Comparison of ENCODE assay signal across 1 cellular context in genomic region chr11:120630100-120630499, GRCh38.
TF ChIP-seq lines count a peak whose summit lies in the region.

No MANE protein-coding gene starts in this region.

TF ChIP-seq in GM12878, 131 proteins besides CTCF, POLR2A, EP300 and RAD21 (continued from another document):
- TF ChIP-seq, protein P1, sequence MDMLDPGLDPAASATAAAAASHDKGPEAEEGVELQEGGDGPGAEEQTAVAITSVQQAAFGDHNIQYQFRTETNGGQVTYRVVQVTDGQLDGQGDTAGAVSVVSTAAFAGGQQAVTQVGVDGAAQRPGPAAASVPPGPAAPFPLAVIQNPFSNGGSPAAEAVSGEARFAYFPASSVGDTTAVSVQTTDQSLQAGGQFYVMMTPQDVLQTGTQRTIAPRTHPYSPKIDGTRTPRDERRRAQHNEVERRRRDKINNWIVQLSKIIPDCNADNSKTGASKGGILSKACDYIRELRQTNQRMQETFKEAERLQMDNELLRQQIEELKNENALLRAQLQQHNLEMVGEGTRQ (IDR thresholded peaks at IDR 0.05; ENCODE audit: borderline replicate concordance, low read depth, low read length) = no peak
- TF ChIP-seq, protein P2, sequence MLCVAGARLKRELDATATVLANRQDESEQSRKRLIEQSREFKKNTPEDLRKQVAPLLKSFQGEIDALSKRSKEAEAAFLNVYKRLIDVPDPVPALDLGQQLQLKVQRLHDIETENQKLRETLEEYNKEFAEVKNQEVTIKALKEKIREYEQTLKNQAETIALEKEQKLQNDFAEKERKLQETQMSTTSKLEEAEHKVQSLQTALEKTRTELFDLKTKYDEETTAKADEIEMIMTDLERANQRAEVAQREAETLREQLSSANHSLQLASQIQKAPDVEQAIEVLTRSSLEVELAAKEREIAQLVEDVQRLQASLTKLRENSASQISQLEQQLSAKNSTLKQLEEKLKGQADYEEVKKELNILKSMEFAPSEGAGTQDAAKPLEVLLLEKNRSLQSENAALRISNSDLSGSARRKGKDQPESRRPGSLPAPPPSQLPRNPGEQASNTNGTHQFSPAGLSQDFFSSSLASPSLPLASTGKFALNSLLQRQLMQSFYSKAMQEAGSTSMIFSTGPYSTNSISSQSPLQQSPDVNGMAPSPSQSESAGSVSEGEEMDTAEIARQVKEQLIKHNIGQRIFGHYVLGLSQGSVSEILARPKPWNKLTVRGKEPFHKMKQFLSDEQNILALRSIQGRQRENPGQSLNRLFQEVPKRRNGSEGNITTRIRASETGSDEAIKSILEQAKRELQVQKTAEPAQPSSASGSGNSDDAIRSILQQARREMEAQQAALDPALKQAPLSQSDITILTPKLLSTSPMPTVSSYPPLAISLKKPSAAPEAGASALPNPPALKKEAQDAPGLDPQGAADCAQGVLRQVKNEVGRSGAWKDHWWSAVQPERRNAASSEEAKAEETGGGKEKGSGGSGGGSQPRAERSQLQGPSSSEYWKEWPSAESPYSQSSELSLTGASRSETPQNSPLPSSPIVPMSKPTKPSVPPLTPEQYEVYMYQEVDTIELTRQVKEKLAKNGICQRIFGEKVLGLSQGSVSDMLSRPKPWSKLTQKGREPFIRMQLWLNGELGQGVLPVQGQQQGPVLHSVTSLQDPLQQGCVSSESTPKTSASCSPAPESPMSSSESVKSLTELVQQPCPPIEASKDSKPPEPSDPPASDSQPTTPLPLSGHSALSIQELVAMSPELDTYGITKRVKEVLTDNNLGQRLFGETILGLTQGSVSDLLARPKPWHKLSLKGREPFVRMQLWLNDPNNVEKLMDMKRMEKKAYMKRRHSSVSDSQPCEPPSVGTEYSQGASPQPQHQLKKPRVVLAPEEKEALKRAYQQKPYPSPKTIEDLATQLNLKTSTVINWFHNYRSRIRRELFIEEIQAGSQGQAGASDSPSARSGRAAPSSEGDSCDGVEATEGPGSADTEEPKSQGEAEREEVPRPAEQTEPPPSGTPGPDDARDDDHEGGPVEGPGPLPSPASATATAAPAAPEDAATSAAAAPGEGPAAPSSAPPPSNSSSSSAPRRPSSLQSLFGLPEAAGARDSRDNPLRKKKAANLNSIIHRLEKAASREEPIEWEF (IDR thresholded peaks at IDR 0.05; ENCODE audit: insufficient replicate concordance, low read depth, low read length) = no peak
- TF ChIP-seq BMI1 (IDR thresholded peaks at IDR 0.05; ENCODE audit: borderline replicate concordance) (no peak), POLR2AphosphoS5 (IDR thresholded peaks at IDR 0.05; ENCODE audit: low read length) (no peak), HDAC2 (IDR thresholded peaks at IDR 0.05) (no peak), FOXK2 (IDR thresholded peaks at IDR 0.05) (no peak), HDAC6 (IDR thresholded peaks at IDR 0.05; ENCODE audit: unreplicated experiment) (no peak), CHD2 (IDR thresholded peaks at IDR 0.05; ENCODE audit: borderline replicate concordance, low read depth, low read length) (no peak), ZBTB11 (CRISPR knock-in tag; IDR thresholded peaks at IDR 0.05) (no peak), MTA2 (IDR thresholded peaks at IDR 0.05; ENCODE audit: low read depth) (no peak), TCF7 (IDR thresholded peaks at IDR 0.05; ENCODE audit: borderline replicate concordance) (no peak), RELA (IDR thresholded peaks at IDR 0.05; ENCODE audit: borderline replicate concordance, partially characterized antibody) (no peak), SIN3A (IDR thresholded peaks at IDR 0.05; ENCODE audit: low read depth, low read length) (no peak), MEF2B (IDR thresholded peaks at IDR 0.05; ENCODE audit: partially characterized antibody, poor library complexity, severe bottlenecking) (peak; percentile 75), CHD4 (IDR thresholded peaks at IDR 0.05) (no peak), RCOR1 (conservative IDR thresholded peaks at IDR 0.05; ENCODE audit: low read depth, low read length) (no peak)
- TF ChIP-seq, protein P3, sequence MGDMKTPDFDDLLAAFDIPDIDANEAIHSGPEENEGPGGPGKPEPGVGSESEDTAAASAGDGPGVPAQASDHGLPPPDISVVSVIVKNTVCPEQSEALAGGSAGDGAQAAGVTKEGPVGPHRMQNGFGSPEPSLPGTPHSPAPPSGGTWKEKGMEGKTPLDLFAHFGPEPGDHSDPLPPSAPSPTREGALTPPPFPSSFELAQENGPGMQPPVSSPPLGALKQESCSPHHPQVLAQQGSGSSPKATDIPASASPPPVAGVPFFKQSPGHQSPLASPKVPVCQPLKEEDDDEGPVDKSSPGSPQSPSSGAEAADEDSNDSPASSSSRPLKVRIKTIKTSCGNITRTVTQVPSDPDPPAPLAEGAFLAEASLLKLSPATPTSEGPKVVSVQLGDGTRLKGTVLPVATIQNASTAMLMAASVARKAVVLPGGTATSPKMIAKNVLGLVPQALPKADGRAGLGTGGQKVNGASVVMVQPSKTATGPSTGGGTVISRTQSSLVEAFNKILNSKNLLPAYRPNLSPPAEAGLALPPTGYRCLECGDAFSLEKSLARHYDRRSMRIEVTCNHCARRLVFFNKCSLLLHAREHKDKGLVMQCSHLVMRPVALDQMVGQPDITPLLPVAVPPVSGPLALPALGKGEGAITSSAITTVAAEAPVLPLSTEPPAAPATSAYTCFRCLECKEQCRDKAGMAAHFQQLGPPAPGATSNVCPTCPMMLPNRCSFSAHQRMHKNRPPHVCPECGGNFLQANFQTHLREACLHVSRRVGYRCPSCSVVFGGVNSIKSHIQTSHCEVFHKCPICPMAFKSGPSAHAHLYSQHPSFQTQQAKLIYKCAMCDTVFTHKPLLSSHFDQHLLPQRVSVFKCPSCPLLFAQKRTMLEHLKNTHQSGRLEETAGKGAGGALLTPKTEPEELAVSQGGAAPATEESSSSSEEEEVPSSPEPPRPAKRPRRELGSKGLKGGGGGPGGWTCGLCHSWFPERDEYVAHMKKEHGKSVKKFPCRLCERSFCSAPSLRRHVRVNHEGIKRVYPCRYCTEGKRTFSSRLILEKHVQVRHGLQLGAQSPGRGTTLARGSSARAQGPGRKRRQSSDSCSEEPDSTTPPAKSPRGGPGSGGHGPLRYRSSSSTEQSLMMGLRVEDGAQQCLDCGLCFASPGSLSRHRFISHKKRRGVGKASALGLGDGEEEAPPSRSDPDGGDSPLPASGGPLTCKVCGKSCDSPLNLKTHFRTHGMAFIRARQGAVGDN (IDR thresholded peaks at IDR 0.05) = 0 out of 2 replicates have a peak, but pooled peaks have one; percentile 19
